ENCODE assay signal across 2 cellular contexts in genomic region chr6:130119211-130119610, GRCh38.
TF ChIP-seq lines count a peak whose summit lies in the region.

No MANE protein-coding gene starts in this region.

TF ChIP-seq in A549, 52 proteins besides CTCF, POLR2A, EP300 and RAD21 (continued from another document):
- no peak for TF ChIP-seq ESRRA (IDR thresholded peaks at IDR 0.05; ENCODE audit: borderline replicate concordance, low read length)

TF ChIP-seq in K562, 482 proteins besides CTCF, POLR2A, EP300 and RAD21:
- TF ChIP-seq C11orf30 (IDR thresholded peaks at IDR 0.05; ENCODE audit: low read depth) (peak; percentile 32; the same call in 1 of the 2 replicates), NR1H2 (CRISPR knock-in tag; IDR thresholded peaks at IDR 0.05) (no peak), ZNF316 (IDR thresholded peaks at IDR 0.05) (peak; percentile 63; the same call in 1 of the 2 replicates), L3MBTL2 (IDR thresholded peaks at IDR 0.05) (no peak), NR2C1 (IDR thresholded peaks at IDR 0.05) (no peak), NR2C1 (tag; IDR thresholded peaks at IDR 0.05) (no peak), ZNF785 (CRISPR knock-in tag; IDR thresholded peaks at IDR 0.05) (no peak), MAFF (IDR thresholded peaks at IDR 0.05; ENCODE audit: low read length) (no peak)
TF ChIP-seq in K562: peak in this region for 2.
